Comparison of ENCODE assay signal across 8 cellular contexts in genomic region chr4:38034986-38035882, GRCh38.
DNase-seq lines count a peak whose midpoint lies in the region; ATAC-seq and TF ChIP-seq lines count a peak whose summit lies in the region.

No MANE protein-coding gene starts in this region.

- ATAC-seq in HG02678 (IDR thresholded peaks at IDR 0.05; ENCODE audit: unreplicated experiment) (no peak), GM19397 (IDR thresholded peaks at IDR 0.05; ENCODE audit: unreplicated experiment) (no peak)

- DNase-seq in AG09319 (ENCODE audit: extremely low read depth, low read depth) (peak; percentile 22), GM10266 (ENCODE audit: extremely low spot score) (peak; percentile 66), NCI-H1694 (lab: John Stamatoyannopoulos, UW) (peak; percentile 61), T-helper 1 cell (peak in 3 of 5 donors; percentile 21 to 50 (median 44)), fibroblast of peridontal ligament (ENCODE audit: extremely low read depth) (peak; percentile 86), osteoblast (ENCODE audit: insufficient read length, low spot score, missing footprints) (peak; percentile 62)

- H3K4me3 ChIP-seq in osteoblast (ENCODE audit: insufficient read depth, low read length) = peak overlapping the region; percentile 39

- peaks cover 9% of the 10 kb centered on the region for H3K4me1 ChIP-seq in osteoblast (ENCODE audit: insufficient read depth, low read length)

- no peaks in the 10 kb centered on the region for H3K79me2 ChIP-seq in osteoblast (ENCODE audit: insufficient read depth, low read length)

- H3K27ac ChIP-seq in osteoblast (ENCODE audit: low read depth, low read length) = peak overlapping the region; percentile 64

- peaks cover 8% of the 10 kb centered on the region for H3K36me3 ChIP-seq in osteoblast (ENCODE audit: insufficient read depth, low read length)

- H4K20me1 ChIP-seq in osteoblast (ENCODE audit: insufficient read depth, low read length) = no peaks in the 10 kb centered on the region

- TF ChIP-seq CTCF in AG09319 (IDR thresholded peaks at IDR 0.05; ENCODE audit: low read depth, low read length) = peak; percentile 65
- TF ChIP-seq CTCF in GM10266 (IDR thresholded peaks at IDR 0.05; ENCODE audit: control insufficient read depth, insufficient read depth, low read depth, missing control alignments) = peak; percentile 73
- peak; percentile 73 for TF ChIP-seq CTCF in osteoblast (IDR thresholded peaks at IDR 0.05; ENCODE audit: extremely low read depth, low read depth, low read length)

- H2AFZ ChIP-seq in osteoblast (ENCODE audit: low read length) = peak overlapping the region; percentile 63

- H3K4me2 ChIP-seq in osteoblast (ENCODE audit: insufficient read depth, low read length) = peak overlapping the region; percentile 75

- H3K27me3 ChIP-seq in osteoblast (ENCODE audit: insufficient read depth, low read length) = no peaks in the 10 kb centered on the region

- no peaks in the 10 kb centered on the region for H3K9me3 ChIP-seq in osteoblast (ENCODE audit: low read depth, low read length)

Comparison
In these comparisons a context has a peak if more than half of its experiments do, and no peak if none do; other contexts are left out.
1. DNase-seq: peak in every context shown above with its lines; median percentile 86 in fibroblast of peridontal ligament; 66 in GM10266; 62 in osteoblast; 61 in NCI-H1694; 44 in T-helper 1 cell; 22 in AG09319.